20 cellular contexts compared by ENCODE assay signal in the genomic region with DNA sequence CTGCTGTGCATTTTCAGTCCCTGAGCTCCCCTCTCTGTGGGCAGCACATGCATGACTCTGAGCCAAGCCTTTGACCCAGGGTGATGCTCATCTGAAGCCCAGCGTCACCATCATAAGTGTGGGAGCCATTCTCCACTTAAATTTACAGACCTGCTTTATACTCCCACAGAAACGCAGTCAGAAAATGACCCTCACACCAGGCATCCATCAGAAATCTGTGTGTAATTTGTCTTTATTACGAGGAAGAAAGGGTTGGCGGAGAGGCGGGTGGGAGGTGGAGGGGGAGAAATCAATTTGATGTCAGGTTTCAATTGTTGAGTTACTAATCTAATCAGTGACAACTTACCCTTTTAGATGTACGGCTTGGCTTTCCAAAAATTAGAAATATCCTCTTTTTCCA.
DNase-seq lines count a peak whose midpoint lies in the region; ATAC-seq and TF ChIP-seq lines count a peak whose summit lies in the region.
"Had no signal": no experiment of that assay in that cellular context is flagged by ENCODE, and none has a peak within 500 bp of the region (broad histone marks: within the 10 kb centered on the region; RNA-seq: fewer than 3 reads in every experiment).

No MANE protein-coding gene starts in this region.

- no peak for DNase-seq in breast epithelium (ENCODE audit: low spot score in 2 of 2)
- no peak for DNase-seq in MCF 10A (ENCODE audit: unreplicated experiment)
- DNase-seq in NCI-H2227 treated with DMSO at 0.1 percent for 48 hours (lab: John Stamatoyannopoulos, UW): peak; percentile 82
- DNase-seq in left kidney (ENCODE audit: low read depth, low spot score): peak; percentile 45
- DNase-seq in inferior parietal cortex (ENCODE audit: extremely low spot score): no peak
- no peak for DNase-seq in right atrium auricular region (ENCODE audit: low spot score)
- DNase-seq in left lung: no peak
- DNase-seq: 8988T; CD8-positive, alpha-beta T cell; COR-L47; DMS 273 treated with DMSO at 0.1 percent for 48 hours; DMS53; DND-41; EL; GM23248 had no signal

- no peaks in the 10 kb centered on the region for H3K36me3 Mint-ChIP-seq in MCF 10A (ENCODE audit: insufficient read depth, unreplicated experiment)
- H3K36me3 Mint-ChIP-seq: CD8-positive, alpha-beta T cell; IgD-negative memory B cell had no signal

- no peak for TF ChIP-seq POLR2A in breast epithelium (IDR thresholded peaks at IDR 0.05)

- H3K27ac Mint-ChIP-seq in MCF 10A (ENCODE audit: low read depth, unreplicated experiment): no peak overlapping the region
- H3K27ac Mint-ChIP-seq: B cell; CD8-positive, alpha-beta T cell; IgD-negative memory B cell had no signal

- H3K27me3 ChIP-seq in breast epithelium: no peaks in the 10 kb centered on the region
- no peaks in the 10 kb centered on the region for H3K27me3 ChIP-seq in right atrium auricular region
- H3K27me3 ChIP-seq in left lung: no peaks in the 10 kb centered on the region
- H3K27me3 ChIP-seq: BLaER1 treated with 17β-estradiol and CSF1 and Interleukin-3, amounts not matched to agents 10 nM and 100 nM had no signal

- no peaks in the 10 kb centered on the region for H3K9me3 ChIP-seq in breast epithelium
- H3K9me3 ChIP-seq in right atrium auricular region: no peaks in the 10 kb centered on the region
- no peaks in the 10 kb centered on the region for H3K9me3 ChIP-seq in left lung
- H3K9me3 ChIP-seq: BLaER1 treated with 17β-estradiol and CSF1 and Interleukin-3, amounts not matched to agents 10 nM and 100 nM; HAP-1 had no signal

- H3K4me1 Mint-ChIP-seq in MCF 10A (ENCODE audit: insufficient read depth, unreplicated experiment): peaks cover 6% of the 10 kb centered on the region
- H3K4me1 Mint-ChIP-seq: B cell, IgD-negative memory B cell had no signal

- intact Hi-C loops in breast epithelium (cut with DNase I; ENCODE audit: low total_unique reads): no loop called here
- intact Hi-C loops in MCF 10A (cut with micrococcal nuclease): no loop called here
- intact Hi-C loops in left lung (cut with DNase I): no loop called here

- CTCF ChIA-PET in MCF 10A (lab: Yijun Ruan, JAX): interaction anchor here (0.7 to 0.8 kb wide), 2 partner anchors 12 to 334 kb away, joined by 3 read pairs; no protein-coding TSS in a partner anchor

- H3K27ac ChIP-seq in breast epithelium (peak overlapping the region; percentile 3 to 43), right atrium auricular region (no peak overlapping the region), left lung (no peak overlapping the region)
- H3K27ac ChIP-seq: GM23248 had no signal

- POLR2A ChIA-PET in MCF 10A (lab: Yijun Ruan, JAX): interaction anchor here (1.4 kb wide), 1 partner anchor 8 kb away, joined by 7 read pairs; no protein-coding TSS in a partner anchor

- no peaks in the 10 kb centered on the region for H3K4me1 ChIP-seq in breast epithelium
- H3K4me1 ChIP-seq in right atrium auricular region: peaks cover 0 to 26% of the 10 kb centered on the region in 2 donors
- H3K4me1 ChIP-seq in left lung: peaks cover 0 to 10% of the 10 kb centered on the region in 2 donors
- H3K4me1 ChIP-seq: HAP-1 had no signal

- no peak overlapping the region for H3K4me3 Mint-ChIP-seq in MCF 10A (ENCODE audit: unreplicated experiment)
- H3K4me3 Mint-ChIP-seq: B cell; CD8-positive, alpha-beta T cell; IgD-negative memory B cell had no signal

- no peak for TF ChIP-seq CTCF in breast epithelium (IDR thresholded peaks at IDR 0.05)
- TF ChIP-seq CTCF in MCF 10A (IDR thresholded peaks at IDR 0.05; ENCODE audit: unreplicated experiment): no peak
- TF ChIP-seq CTCF in right atrium auricular region (IDR thresholded peaks at IDR 0.05): no peak
- no peak for TF ChIP-seq CTCF in left lung (IDR thresholded peaks at IDR 0.05)

- no peak for ATAC-seq in left lung
- ATAC-seq: CD8-positive, alpha-beta T cell; GM12878 had no signal

- no peaks in the 10 kb centered on the region for H3K9me3 Mint-ChIP-seq in MCF 10A (ENCODE audit: unreplicated experiment)
- H3K9me3 Mint-ChIP-seq: CD8-positive, alpha-beta T cell had no signal

- H3K4me3 ChIP-seq in breast epithelium (no peak overlapping the region), right atrium auricular region (no peak overlapping the region), left lung (no peak overlapping the region)
- H3K4me3 ChIP-seq: BLaER1 treated with 17β-estradiol and CSF1 and Interleukin-3, amounts not matched to agents 10 nM and 100 nM; GM12878; GM23248; HAP-1 had no signal

- no TSS peak for BruUV-seq in MCF 10A (replicated peaks; lab: Mats Ljungman, UMichigan)

- H3K36me3 ChIP-seq in breast epithelium (no peaks in the 10 kb centered on the region), right atrium auricular region (no peaks in the 10 kb centered on the region), left lung (no peaks in the 10 kb centered on the region)
- H3K36me3 ChIP-seq: BLaER1 treated with 17β-estradiol and CSF1 and Interleukin-3, amounts not matched to agents 10 nM and 100 nM; HAP-1 had no signal

- peaks cover 23% of the 10 kb centered on the region for H3K27me3 Mint-ChIP-seq in MCF 10A (ENCODE audit: insufficient read depth, unreplicated experiment)

Comparison
In these comparisons a context has a peak if more than half of its experiments do, and no peak if none do; other contexts are left out.
1. DNase-seq: peak in NCI-H2227 treated with DMSO at 0.1 percent for 48 hours (single experiment) and left kidney (single experiment); none in breast epithelium (0 of 2), MCF 10A (single experiment), inferior parietal cortex (single experiment), right atrium auricular region (single experiment) and left lung (0 of 2).
2. H3K27ac ChIP-seq: peak in breast epithelium (2 of 2); none in right atrium auricular region (0 of 2) and left lung (0 of 2).